8 cellular contexts compared by ENCODE assay signal in genomic region chr13:94595943-94596574, GRCh38. TPM values are rescaled to one million over a fixed set of nuclear protein-coding genes. Genes with fewer than 3 reads are reported as not detected.
DNase-seq lines count a peak whose midpoint lies in the region; ATAC-seq and TF ChIP-seq lines count a peak whose summit lies in the region.

Gene TGDS (minus strand): TSS chr13:94596152. CDS start chr13:94596136, 16 bp downstream.

- peak within 1 kb of the TSS; percentile 91 for H3K4me3 Mint-ChIP-seq in type B pancreatic cell

- no peaks in the 10 kb centered on the region for H3K27me3 Mint-ChIP-seq in type B pancreatic cell

- H3K36me3 Mint-ChIP-seq in type B pancreatic cell = peaks cover 8% of the 10 kb centered on the region

- peak within 1 kb of the TSS; percentile 84 for H3K27ac Mint-ChIP-seq in type B pancreatic cell

- H3K4me1 ChIP-seq in adrenal gland (replicated peaks in 1 of 2) (peaks cover 4 to 25% of the 10 kb centered on the region in 2 donors), heart right ventricle (peaks cover 4 to 35% (median 21%) of the 10 kb centered on the region in 9 donors)

- WGBS in adrenal gland, 4 donors = 0 to 1% (median 0%) methylated on average over 14 to 41 of the region's 41 CpGs
- 0% methylated on average over 41 of the region's 41 CpGs for WGBS in heart right ventricle, 2 donors

- peaks cover 9% of the 10 kb centered on the region for H3K9me3 Mint-ChIP-seq in type B pancreatic cell

- no peaks in the 10 kb centered on the region for H3K9me3 ChIP-seq in adrenal gland (replicated peaks in 1 of 3)
- no peaks in the 10 kb centered on the region for H3K9me3 ChIP-seq in heart right ventricle

- H3K36me3 ChIP-seq in adrenal gland (replicated peaks in 1 of 2) = peaks cover 0 to 13% of the 10 kb centered on the region in 2 donors
- H3K36me3 ChIP-seq in heart right ventricle = peaks cover 0 to 28% (median 12%) of the 10 kb centered on the region in 9 donors

- H3K27me3 ChIP-seq in adrenal gland (no peaks in the 10 kb centered on the region), heart right ventricle (no peaks in the 10 kb centered on the region)

- peaks cover 19% of the 10 kb centered on the region for H3K4me1 Mint-ChIP-seq in type B pancreatic cell (ENCODE audit: unreplicated experiment)

- peak; percentile 91 for DNase-seq in NCI-H1694 (lab: John Stamatoyannopoulos, UW)
- peak; percentile 86 to 96 (median 91) for DNase-seq in adrenal gland
- peak; percentile 91 for DNase-seq in heart right ventricle
- peak; percentile 75 to 98 (median 88) for DNase-seq in posterior cingulate gyrus
- peak; percentile 86 for DNase-seq in type B pancreatic cell (ENCODE audit: extremely low spot score, unreplicated experiment)

- intact Hi-C loops in T-helper 1 cell treated with Interleukin-12 subunit alpha and Interleukin-12 subunit beta and Interleukin-4 antibody, amounts not matched to agents 30 ng/mL and 1 ng/mL, for 36 hours (cut with micrococcal nuclease) = loop anchor here (1.0 to 5.0 kb wide), 8 partner anchors 7 to 1080 kb away; no protein-coding TSS in a partner anchor
- intact Hi-C loops in adrenal gland (cut with DNase I) = no loop called here
- intact Hi-C loops in heart right ventricle (cut with DNase I) = loop anchor here in 5 of 10 donors (2.0 to 10.0 kb wide), 4 partner anchors 44 to 51 kb away; no protein-coding TSS in a partner anchor
- intact Hi-C loops in posterior cingulate gyrus (cut with DNase I) = loop anchor here (5.0 kb wide), 1 partner anchor 44 kb away; no protein-coding TSS in a partner anchor

- TF ChIP-seq CTCF in adrenal gland (IDR thresholded peaks at IDR 0.05) (peak in 3 of 6 experiments; percentile 8 to 16 (median 14)), heart right ventricle (IDR thresholded peaks at IDR 0.05) (peak in 4 of 9 donors; percentile 22 to 36 (median 31)), type B pancreatic cell (conservative IDR thresholded peaks at IDR 0.05) (peak; percentile 35)

- peak; percentile 98 for TF ChIP-seq POLR2A in GM15510 (IDR thresholded peaks at IDR 0.05; ENCODE audit: borderline replicate concordance, extremely low read depth, insufficient read length)
- TF ChIP-seq POLR2A in adrenal gland (IDR thresholded peaks at IDR 0.05) = peak in 1 of 2 donors; percentile 84

- H3K4me3 ChIP-seq in adrenal gland (peak within 1 kb of the TSS; percentile 17 to 90 (median 73)), heart right ventricle (peak within 1 kb of the TSS; percentile 26 to 98 (median 90))

- H3K27ac ChIP-seq in adrenal gland = peak within 1 kb of the TSS in 3 of 5 donors; percentile 58 to 79 (median 79)
- peak within 1 kb of the TSS in 9 of 10 donors; percentile 67 to 95 (median 85) for H3K27ac ChIP-seq in heart right ventricle

- peak; percentile 93 for ATAC-seq in HG02884 (IDR thresholded peaks at IDR 0.05; ENCODE audit: unreplicated experiment)
- ATAC-seq in heart right ventricle = peak; percentile 99 to 100 (median 99)

RNA-seq across cellular contexts. Expression of gene TGDS, which starts in this region (rescaled TPM):
- 20.4 and 21.0 TPM in 2 replicates for total RNA-seq in T-helper 1 cell treated with Interleukin-12 subunit alpha and Interleukin-12 subunit beta and Interleukin-4 antibody, amounts not matched to agents 30 ng/mL and 1 ng/mL, for 36 hours
- 10 to 100 TPM in 7 of 8 donors, 1 to 10 TPM in 1; 9.6 to 23.7 (median 11.6) TPM for total RNA-seq in adrenal gland
- 10 to 100 TPM in 1 of 3 donors, 1 to 10 TPM in 2; 6.2 to 27.4 (median 7.5) TPM for polyA plus RNA-seq in adrenal gland
- total RNA-seq in heart right ventricle = 1 to 10 TPM; 3.3 to 5.8 (median 4.5) TPM
- polyA plus RNA-seq in heart right ventricle = 1 to 10 TPM; 3.8 to 7.3 TPM
- total RNA-seq in type B pancreatic cell (ENCODE audit: low replicate concordance) = 10.8 and 11.7 TPM in 2 replicates

Comparison
In these comparisons a context has a peak if more than half of its experiments do, and no peak if none do; other contexts are left out.
1. Peak in every context shown above with its lines: DNase-seq, ATAC-seq, H3K4me3 ChIP-seq and H3K27ac ChIP-seq.
2. intact Hi-C loops: an anchor here in T-helper 1 cell treated with Interleukin-12 subunit alpha and Interleukin-12 subunit beta and Interleukin-4 antibody, amounts not matched to agents 30 ng/mL and 1 ng/mL, for 36 hours (1.0 to 5.0 kb wide) and posterior cingulate gyrus (5.0 kb wide); none called in adrenal gland.